In the genomic region with DNA sequence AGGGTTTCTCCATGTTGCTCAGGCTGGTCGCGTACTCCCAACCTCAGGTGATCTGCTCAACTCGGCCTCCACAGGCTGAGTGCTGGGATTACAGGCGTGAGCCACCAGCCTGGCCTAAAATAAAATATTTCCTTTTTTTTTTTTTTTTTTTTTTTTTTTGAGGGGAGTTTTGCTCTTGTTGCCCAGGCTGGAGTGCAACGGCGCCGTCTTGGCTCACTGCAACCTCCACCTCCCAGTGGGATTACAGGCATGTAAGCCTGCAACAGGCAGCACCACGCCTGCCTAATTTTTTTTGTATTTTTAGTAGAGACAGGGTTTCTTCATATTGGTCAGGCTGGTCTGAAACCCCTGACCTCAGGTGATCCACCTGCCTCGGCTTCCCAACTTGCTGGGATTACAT, we compare ENCODE assay signal across 16 cellular contexts. TPM values are rescaled to one million over a fixed set of nuclear protein-coding genes. Genes with fewer than 3 reads are reported as not detected.
DNase-seq lines count a peak whose midpoint lies in the region; ATAC-seq and TF ChIP-seq lines count a peak whose summit lies in the region.
"Had no signal": no experiment of that assay in that cellular context is flagged by ENCODE, and none has a peak within 500 bp of the region (broad histone marks: within the 10 kb centered on the region; RNA-seq: fewer than 3 reads in every experiment).

No MANE protein-coding gene starts in this region.

- CTCF ChIA-PET in activated CD8-positive, alpha-beta T cell treated with anti-CD3 and anti-CD28 coated beads for 36 hours (lab: Charles Lee) = no interaction called here
- CTCF ChIA-PET in activated CD8-positive, alpha-beta T cell treated with anti-CD3 and anti-CD28 coated beads, Interleukin-2, amount 10 ng/mL, durations not matched to agents 7 days and 5 days (lab: Charles Lee) = no interaction called here
- CTCF ChIA-PET in GM10248 (lab: Yijun Ruan, JAX) = no interaction called here

- no peak for ATAC-seq in activated CD8-positive, alpha-beta T cell treated with anti-CD3 and anti-CD28 coated beads for 36 hours
- ATAC-seq in activated CD8-positive, alpha-beta T cell treated with anti-CD3 and anti-CD28 coated beads, Interleukin-2, amount 10 ng/mL, durations not matched to agents 7 days and 5 days = no peak
- ATAC-seq in GM23338 = no peak
- ATAC-seq in sciatic nerve = peak; percentile 54
- ATAC-seq in GM19395 (IDR thresholded peaks at IDR 0.05; ENCODE audit: unreplicated experiment) = no peak
- ATAC-seq: body of pancreas had no signal

- no peaks in the 10 kb centered on the region; the same call in 1 of the 2 replicates for H3F3A ChIP-seq in GM23338 (replicated peaks; ENCODE audit: low read depth)

- no peaks in the 10 kb centered on the region for H3K36me3 ChIP-seq in GM23338 (ENCODE audit: insufficient read depth)
- H3K36me3 ChIP-seq in effector memory CD4-positive, alpha-beta T cell (ENCODE audit: control insufficient read depth, insufficient read depth, low read length) = peaks cover 8% of the 10 kb centered on the region

- H3K27ac Mint-ChIP-seq in activated CD8-positive, alpha-beta T cell treated with anti-CD3 and anti-CD28 coated beads for 36 hours = peak overlapping the region; percentile 99
- H3K27ac Mint-ChIP-seq in activated CD8-positive, alpha-beta T cell treated with anti-CD3 and anti-CD28 coated beads, Interleukin-2, amount 10 ng/mL, durations not matched to agents 7 days and 5 days = no peak overlapping the region
- no peak overlapping the region for H3K27ac Mint-ChIP-seq in GM23338

- H3K4me3 Mint-ChIP-seq in activated CD8-positive, alpha-beta T cell treated with anti-CD3 and anti-CD28 coated beads for 36 hours = peak overlapping the region; percentile 43
- no peak overlapping the region for H3K4me3 Mint-ChIP-seq in activated CD8-positive, alpha-beta T cell treated with anti-CD3 and anti-CD28 coated beads, Interleukin-2, amount 10 ng/mL, durations not matched to agents 7 days and 5 days
- H3K4me3 Mint-ChIP-seq in GM23338 = no peak overlapping the region

- H4K20me1 ChIP-seq in GM23338 (replicated peaks; ENCODE audit: insufficient read depth) = peaks cover 13% of the 10 kb centered on the region

- H3K36me3 Mint-ChIP-seq in activated CD8-positive, alpha-beta T cell treated with anti-CD3 and anti-CD28 coated beads for 36 hours (ENCODE audit: low read depth) = peaks cover 87% of the 10 kb centered on the region
- peaks cover 90% of the 10 kb centered on the region for H3K36me3 Mint-ChIP-seq in activated CD8-positive, alpha-beta T cell treated with anti-CD3 and anti-CD28 coated beads, Interleukin-2, amount 10 ng/mL, durations not matched to agents 7 days and 5 days (ENCODE audit: low read depth)
- H3K36me3 Mint-ChIP-seq in GM23338 (ENCODE audit: low read depth) = peaks cover 24% of the 10 kb centered on the region

- no peak overlapping the region for H3K4me2 ChIP-seq in GM23338

- H3K4me1 ChIP-seq in GM23338 (ENCODE audit: insufficient read depth) = no peaks in the 10 kb centered on the region
- peaks cover 14% of the 10 kb centered on the region for H3K4me1 ChIP-seq in effector memory CD4-positive, alpha-beta T cell (ENCODE audit: control insufficient read depth, insufficient read depth, low read length, poor library complexity, severe bottlenecking)

- H3K9me3 Mint-ChIP-seq in activated CD8-positive, alpha-beta T cell treated with anti-CD3 and anti-CD28 coated beads for 36 hours = peaks cover 16% of the 10 kb centered on the region
- H3K9me3 Mint-ChIP-seq in activated CD8-positive, alpha-beta T cell treated with anti-CD3 and anti-CD28 coated beads, Interleukin-2, amount 10 ng/mL, durations not matched to agents 7 days and 5 days (ENCODE audit: insufficient read depth) = peaks cover 41% of the 10 kb centered on the region
- H3K9me3 Mint-ChIP-seq in GM23338 = peaks cover 7% of the 10 kb centered on the region; the same call in 2 of the 3 replicates

- H2AFZ ChIP-seq in GM23338 = no peak overlapping the region

- no peak overlapping the region for H3K4me3 ChIP-seq in GM23338
- no peak overlapping the region for H3K4me3 ChIP-seq in effector memory CD4-positive, alpha-beta T cell (ENCODE audit: insufficient read depth, low read depth, low read length, poor library complexity, severe bottlenecking)
- H3K4me3 ChIP-seq: body of pancreas, coronary artery, lung had no signal

- H3K27me3 Mint-ChIP-seq in activated CD8-positive, alpha-beta T cell treated with anti-CD3 and anti-CD28 coated beads for 36 hours = no peaks in the 10 kb centered on the region
- no peaks in the 10 kb centered on the region for H3K27me3 Mint-ChIP-seq in activated CD8-positive, alpha-beta T cell treated with anti-CD3 and anti-CD28 coated beads, Interleukin-2, amount 10 ng/mL, durations not matched to agents 7 days and 5 days (ENCODE audit: low read depth)
- peaks cover 8% of the 10 kb centered on the region for H3K27me3 Mint-ChIP-seq in GM23338 (ENCODE audit: insufficient read depth, low read depth, poor library complexity)

- peaks cover 68% of the 10 kb centered on the region for H3K4me1 Mint-ChIP-seq in activated CD8-positive, alpha-beta T cell treated with anti-CD3 and anti-CD28 coated beads for 36 hours (ENCODE audit: low read depth)
- H3K4me1 Mint-ChIP-seq in activated CD8-positive, alpha-beta T cell treated with anti-CD3 and anti-CD28 coated beads, Interleukin-2, amount 10 ng/mL, durations not matched to agents 7 days and 5 days (ENCODE audit: low read depth) = peaks cover 31% of the 10 kb centered on the region
- H3K4me1 Mint-ChIP-seq in GM23338 = peaks cover 2% of the 10 kb centered on the region; the same call in 1 of the 3 replicates

- intact Hi-C loops in activated CD8-positive, alpha-beta T cell treated with anti-CD3 and anti-CD28 coated beads for 36 hours (cut with micrococcal nuclease) = loop anchor here (2.0 to 10.0 kb wide), 2 partner anchors 40 to 152 kb away; a partner anchor contains a TSS
- intact Hi-C loops in sciatic nerve (cut with DNase I) = no loop called here

- H3K27me3 ChIP-seq in GM23338 (ENCODE audit: insufficient read depth) = no peaks in the 10 kb centered on the region
- H3K27me3 ChIP-seq in effector memory CD4-positive, alpha-beta T cell (replicated peaks; ENCODE audit: control insufficient read depth, insufficient read depth, low read length, poor library complexity, severe bottlenecking) = no peaks in the 10 kb centered on the region
- H3K27me3 ChIP-seq: body of pancreas had no signal

- no peak overlapping the region for H3K27ac ChIP-seq in GM23338 (ENCODE audit: low read depth)
- H3K27ac ChIP-seq in effector memory CD4-positive, alpha-beta T cell (ENCODE audit: insufficient read depth, low read length, poor library complexity, severe bottlenecking) = peak overlapping the region; percentile 67
- H3K27ac ChIP-seq: body of pancreas had no signal

- POLR2A ChIA-PET in activated CD8-positive, alpha-beta T cell treated with anti-CD3 and anti-CD28 coated beads for 36 hours (lab: Charles Lee) = interaction anchor here (0.6 to 0.9 kb wide), 2 partner anchors 11 to 113 kb away, joined by 4 read pairs; no protein-coding TSS in a partner anchor
- POLR2A ChIA-PET in activated CD8-positive, alpha-beta T cell treated with anti-CD3 and anti-CD28 coated beads, Interleukin-2, amount 10 ng/mL, durations not matched to agents 7 days and 5 days (lab: Charles Lee) = interaction anchor here (0.9 to 1.0 kb wide), 2 partner anchors 49 to 84 kb away, joined by 4 to 5 read pairs; a partner anchor contains a TSS
- POLR2A ChIA-PET in GM10248 (lab: Yijun Ruan, JAX) = no interaction called here

- peaks cover 89% of the 10 kb centered on the region for H3K79me2 ChIP-seq in GM23338 (replicated peaks; ENCODE audit: insufficient read depth)

- peak; percentile 27 for DNase-seq in activated CD8-positive, alpha-beta T cell treated with anti-CD3 and anti-CD28 coated beads for 36 hours
- no peak for DNase-seq in activated CD8-positive, alpha-beta T cell treated with anti-CD3 and anti-CD28 coated beads, Interleukin-2, amount 10 ng/mL, durations not matched to agents 7 days and 5 days
- peak; percentile 27 for DNase-seq in GM23338 (ENCODE audit: low spot score)
- DNase-seq in effector memory CD4-positive, alpha-beta T cell = no peak
- DNase-seq in sciatic nerve (ENCODE audit: low spot score) = no peak
- DNase-seq in HuH-7.5 (ENCODE audit: low spot score) = no peak
- DNase-seq in GM10248 (ENCODE audit: extremely low spot score) = no peak
- DNase-seq: activated gamma-delta T cell, body of pancreas, C1 segment of cervical spinal cord, NCI-H2107, NCI-H524, SW 1271 had no signal

- no peaks in the 10 kb centered on the region for H3K9me3 ChIP-seq in effector memory CD4-positive, alpha-beta T cell (ENCODE audit: control insufficient read depth, low read length)
- H3K9me3 ChIP-seq: body of pancreas had no signal

- H3K9me2 ChIP-seq in GM23338 (ENCODE audit: insufficient read depth) = no peaks in the 10 kb centered on the region

- no peak for TF ChIP-seq CTCF in activated CD8-positive, alpha-beta T cell treated with anti-CD3 and anti-CD28 coated beads for 36 hours (IDR thresholded peaks at IDR 0.05)
- no peak for TF ChIP-seq CTCF in GM23338 (conservative IDR thresholded peaks at IDR 0.05; ENCODE audit: low read depth in 2 of 2)
- TF ChIP-seq CTCF in GM10248 (IDR thresholded peaks at IDR 0.05; ENCODE audit: control extremely low read depth, extremely low read depth, low read depth, missing control alignments) = no peak

TF ChIP-seq in GM23338, 12 proteins besides CTCF, POLR2A, EP300 and RAD21 (continues in another document):
- no peak for TF ChIP-seq POLR2AphosphoS5 (IDR thresholded peaks at IDR 0.05; ENCODE audit: low read depth)

RNA-seq across cellular contexts. Expression of a gene that starts 4.9 kb away (rescaled TPM):
- 10 to 100 TPM; 45.5 to 48.7 TPM for total RNA-seq in activated CD8-positive, alpha-beta T cell treated with anti-CD3 and anti-CD28 coated beads for 36 hours
- 10 to 100 TPM; 22.4 to 25.1 TPM for total RNA-seq in activated CD8-positive, alpha-beta T cell treated with anti-CD3 and anti-CD28 coated beads, Interleukin-2, amount 10 ng/mL, durations not matched to agents 7 days and 5 days
- 24.7 and 26.0 TPM in 2 replicates for total RNA-seq in GM23338 (2014; rRNA removed; shearing (Covaris generic))
- 30.4 and 42.1 TPM in 2 replicates for polyA plus RNA-seq in GM23338 (2016; fragmentation: Nextera tagmentation; extraction: Ambion mirVana)
- total RNA-seq in sciatic nerve = 37.2 TPM

RNA-seq across cellular contexts. Expression of a gene that starts 49.0 kb away (rescaled TPM):
- 10 to 100 TPM; 10.8 to 13.5 TPM for total RNA-seq in activated CD8-positive, alpha-beta T cell treated with anti-CD3 and anti-CD28 coated beads for 36 hours
- 10 to 100 TPM; 15.7 to 17.5 TPM for total RNA-seq in activated CD8-positive, alpha-beta T cell treated with anti-CD3 and anti-CD28 coated beads, Interleukin-2, amount 10 ng/mL, durations not matched to agents 7 days and 5 days
- total RNA-seq in GM23338 (2014; rRNA removed; shearing (Covaris generic)) = 44.7 and 58.2 TPM in 2 replicates
- polyA plus RNA-seq in GM23338 (2016; fragmentation: Nextera tagmentation; extraction: Ambion mirVana) = 17.6 and 31.4 TPM in 2 replicates
- 10.5 TPM for total RNA-seq in sciatic nerve

Comparison
In these comparisons a context has a peak if more than half of its experiments do, and no peak if none do; other contexts are left out.
1. DNase-seq: peak in activated CD8-positive, alpha-beta T cell treated with anti-CD3 and anti-CD28 coated beads for 36 hours (single experiment) and GM23338 (single experiment); none in activated CD8-positive, alpha-beta T cell treated with anti-CD3 and anti-CD28 coated beads, Interleukin-2, amount 10 ng/mL, durations not matched to agents 7 days and 5 days (single experiment), effector memory CD4-positive, alpha-beta T cell (0 of 3), sciatic nerve (single experiment), HuH-7.5 (single experiment) and GM10248 (single experiment).